ENCODE assay signal across 1 cellular context in genomic region chr10:46028584-46029570, GRCh38.
TF ChIP-seq lines count a peak whose summit lies in the region.

No MANE protein-coding gene starts in this region.

TF ChIP-seq in HepG2, 621 proteins besides CTCF, POLR2A, EP300 and RAD21 (continued from another document and continues in another):
- peak; percentile 29 to 75; a peak in 2 of 4 replicates for TF ChIP-seq HMGXB4 (CRISPR knock-in tag; IDR thresholded peaks at IDR 0.05; ENCODE audit: borderline replicate concordance in 1 of 2, low read depth in 1 of 2)
- TF ChIP-seq HNF1A (IDR thresholded peaks at IDR 0.05; ENCODE audit: low read depth), result no peak
- TF ChIP-seq HNF1A (CRISPR knock-in tag; IDR thresholded peaks at IDR 0.05; ENCODE audit: borderline replicate concordance), result no peak
- no peak for TF ChIP-seq ZNF609 (CRISPR knock-in tag; IDR thresholded peaks at IDR 0.05; ENCODE audit: borderline replicate concordance)
- TF ChIP-seq ATRX (CRISPR knock-in tag; IDR thresholded peaks at IDR 0.05; ENCODE audit: borderline replicate concordance), result no peak
- peak; percentile 59; the same call in 1 of the 2 replicates for TF ChIP-seq SMAD3 (CRISPR knock-in tag; IDR thresholded peaks at IDR 0.05)
- peak; percentile 50 for TF ChIP-seq FOXA3 (CRISPR knock-in tag; IDR thresholded peaks at IDR 0.05)
- TF ChIP-seq ARID5B (CRISPR knock-in tag; IDR thresholded peaks at IDR 0.05), result peak; percentile 77
- no peak for TF ChIP-seq ZNF709 (CRISPR knock-in tag; IDR thresholded peaks at IDR 0.05)
- peak; percentile 72 for TF ChIP-seq TEAD3 (CRISPR knock-in tag; optimal IDR thresholded peaks at IDR 0.05; ENCODE audit: borderline replicate concordance)
- TF ChIP-seq TP53 (CRISPR knock-in tag; conservative IDR thresholded peaks at IDR 0.05), result no peak
- 0 out of 2 replicates have a peak, but pooled peaks have one; percentile 10 for TF ChIP-seq CEBPG (CRISPR knock-in tag; IDR thresholded peaks at IDR 0.05)
- TF ChIP-seq KAT8 (CRISPR knock-in tag; IDR thresholded peaks at IDR 0.05), result peak; percentile 52; the same call in 1 of the 2 replicates
- no peak for TF ChIP-seq MZF1 (CRISPR knock-in tag; IDR thresholded peaks at IDR 0.05; ENCODE audit: borderline replicate concordance)
- 0 out of 2 replicates have a peak, but pooled peaks have one; percentile 30 for TF ChIP-seq TFE3 (CRISPR knock-in tag; IDR thresholded peaks at IDR 0.05)
- TF ChIP-seq CSRNP1 (CRISPR knock-in tag; IDR thresholded peaks at IDR 0.05), result 0 out of 2 replicates have a peak, but pooled peaks have one; percentile 24
- peak; percentile 15; the same call in 1 of the 2 replicates for TF ChIP-seq ZNF503 (CRISPR knock-in tag; IDR thresholded peaks at IDR 0.05)
- no peak for TF ChIP-seq E2F2 (CRISPR knock-in tag; IDR thresholded peaks at IDR 0.05; ENCODE audit: borderline replicate concordance)
- peak; percentile 76; the same call in 1 of the 2 replicates for TF ChIP-seq REPIN1 (CRISPR knock-in tag; IDR thresholded peaks at IDR 0.05; ENCODE audit: borderline replicate concordance, low read depth)
- peak; percentile 47; the same call in 1 of the 2 replicates for TF ChIP-seq PPARG (CRISPR knock-in tag; conservative IDR thresholded peaks at IDR 0.05)
- TF ChIP-seq ZNF558 (CRISPR knock-in tag; IDR thresholded peaks at IDR 0.05; ENCODE audit: borderline replicate concordance), result no peak
- peak; percentile 77; the same call in 1 of the 2 replicates for TF ChIP-seq ZC3H4 (CRISPR knock-in tag; IDR thresholded peaks at IDR 0.05; ENCODE audit: borderline replicate concordance)
- TF ChIP-seq TARDBP (CRISPR knock-in tag; IDR thresholded peaks at IDR 0.05), result peak; percentile 53; the same call in 1 of the 2 replicates
- no peak for TF ChIP-seq ZNF746 (CRISPR knock-in tag; IDR thresholded peaks at IDR 0.05)
- peak; percentile 62; the same call in 1 of the 2 replicates for TF ChIP-seq MIER3 (CRISPR knock-in tag; IDR thresholded peaks at IDR 0.05; ENCODE audit: borderline replicate concordance)
- no peak for TF ChIP-seq SOX6 (IDR thresholded peaks at IDR 0.05)
- TF ChIP-seq SOX6 (CRISPR knock-in tag; IDR thresholded peaks at IDR 0.05), result peak; percentile 56; the same call in 1 of the 2 replicates
- TF ChIP-seq ZNF24 (IDR thresholded peaks at IDR 0.05), result 0 out of 2 replicates have a peak, but pooled peaks have one; percentile 43
- peak; percentile 72; the same call in 1 of the 2 replicates for TF ChIP-seq MIXL1 (CRISPR knock-in tag; IDR thresholded peaks at IDR 0.05)
- TF ChIP-seq PHF5A (CRISPR knock-in tag; IDR thresholded peaks at IDR 0.05; ENCODE audit: low read depth, unreplicated experiment), result peak; percentile 31
- TF ChIP-seq ZFP36L1 (CRISPR knock-in tag; IDR thresholded peaks at IDR 0.05), result 0 out of 2 replicates have a peak, but pooled peaks have one; percentile 28
- peak; percentile 78; the same call in 1 of the 2 replicates for TF ChIP-seq IKZF5 (CRISPR knock-in tag; IDR thresholded peaks at IDR 0.05)
